In genomic region chr3:93969997-93970396, GRCh38 we compare ENCODE assay signal across 21 cellular contexts. TPM values are rescaled to one million over a fixed set of nuclear protein-coding genes. Genes with fewer than 3 reads are reported as not detected.
DNase-seq lines count a peak whose midpoint lies in the region; ATAC-seq lines count a peak whose summit lies in the region.
"Had no signal": no experiment of that assay in that cellular context is flagged by ENCODE, and none has a peak within 500 bp of the region (broad histone marks: within the 10 kb centered on the region; RNA-seq: fewer than 3 reads in every experiment).

No MANE protein-coding gene starts in this region.

- no peak overlapping the region for H3K4me3 Mint-ChIP-seq in immature natural killer cell
- H3K4me3 Mint-ChIP-seq: CD4-positive, alpha-beta T cell had no signal

- no peaks in the 10 kb centered on the region for H3K79me2 ChIP-seq in Karpas-422 (ENCODE audit: low read length)

- H3K4me2 ChIP-seq in Karpas-422 (ENCODE audit: low read depth, low read length, poor library complexity, severe bottlenecking), result no peak overlapping the region
- H3K4me2 ChIP-seq: BLaER1 had no signal

- no peaks in the 10 kb centered on the region for H4K20me1 ChIP-seq in Karpas-422 (ENCODE audit: insufficient read depth, low read depth, low read length)
- H4K20me1 ChIP-seq: BLaER1 had no signal

- in situ Hi-C loops in SK-MEL-5 (cut with HindIII; ENCODE audit: low pct_unique_long_range_greater_than_20kb, low sequenced_read_pairs), result no loop called here

- H2AFZ ChIP-seq in Karpas-422 (ENCODE audit: low read length), result no peak overlapping the region

- H3K9me3 Mint-ChIP-seq in immature natural killer cell, result no peaks in the 10 kb centered on the region
- H3K9me3 Mint-ChIP-seq: CD4-positive, alpha-beta T cell had no signal

- no peak for ATAC-seq in HG03469 (IDR thresholded peaks at IDR 0.05; ENCODE audit: unreplicated experiment)
- ATAC-seq: Right ventricle myocardium inferior had no signal

- no peaks in the 10 kb centered on the region for H3K36me3 ChIP-seq in adipocyte (ENCODE audit: control insufficient read depth, insufficient read depth, low read length, severe bottlenecking)
- H3K36me3 ChIP-seq in mesodermal cell (ENCODE audit: control insufficient read depth, insufficient read depth, low read length), result no peaks in the 10 kb centered on the region
- no peaks in the 10 kb centered on the region for H3K36me3 ChIP-seq in Karpas-422 (ENCODE audit: insufficient read depth, low read length)
- H3K36me3 ChIP-seq: BLaER1 had no signal

- H3K4me1 Mint-ChIP-seq in immature natural killer cell, result peaks cover 9 to 10% of the 10 kb centered on the region in 2 donors

- H3K4me3 ChIP-seq in adipocyte (ENCODE audit: low read length) (peak overlapping the region; percentile 6), mesodermal cell (ENCODE audit: extremely low read depth, insufficient read depth, low read length, poor library complexity, severe bottlenecking) (no peak overlapping the region), Karpas-422 (ENCODE audit: low read length) (no peak overlapping the region)
- H3K4me3 ChIP-seq: BLaER1 had no signal

- no peaks in the 10 kb centered on the region for H3K9me2 ChIP-seq in Karpas-422 (replicated peaks; ENCODE audit: insufficient read depth, low read length)

- peaks cover 37% of the 10 kb centered on the region for H3K4me1 ChIP-seq in adipocyte (ENCODE audit: control insufficient read depth, insufficient read depth, low read length)
- H3K4me1 ChIP-seq in mesodermal cell (ENCODE audit: control insufficient read depth, insufficient read depth, low read length, poor library complexity, severe bottlenecking), result peaks cover 8% of the 10 kb centered on the region
- H3K4me1 ChIP-seq in Karpas-422 (ENCODE audit: low read length), result peaks cover 12% of the 10 kb centered on the region
- H3K4me1 ChIP-seq: BLaER1 had no signal

- H3K27me3 ChIP-seq in adipocyte (replicated peaks; ENCODE audit: control insufficient read depth, insufficient read depth, low read length) (no peaks in the 10 kb centered on the region), Karpas-422 (ENCODE audit: low read length) (no peaks in the 10 kb centered on the region)

- H3K27ac Mint-ChIP-seq in immature natural killer cell, result no peak overlapping the region
- H3K27ac Mint-ChIP-seq: CD4-positive, alpha-beta T cell had no signal

- H3K9me3 ChIP-seq in adipocyte (ENCODE audit: control insufficient read depth, low read length) (no peaks in the 10 kb centered on the region), mesodermal cell (ENCODE audit: control insufficient read depth, low read length) (no peaks in the 10 kb centered on the region), Karpas-422 (ENCODE audit: low read length) (no peaks in the 10 kb centered on the region)
- H3K9me3 ChIP-seq: BLaER1 had no signal

- H3K27ac ChIP-seq in mesodermal cell (ENCODE audit: low read depth, low read length, severe bottlenecking) (peak overlapping the region; percentile 93), Karpas-422 (ENCODE audit: low read length) (no peak overlapping the region)
- H3K27ac ChIP-seq: BLaER1 had no signal

- peak; percentile 10 for DNase-seq in HCEC 1CT
- peak; percentile 12 for DNase-seq in SK-MEL-5 (ENCODE audit: low read depth, low spot score)
- no peak for DNase-seq in adipocyte (ENCODE audit: low read depth)
- no peak for DNase-seq in immature natural killer cell
- no peak for DNase-seq in NCI-H1694 (lab: John Stamatoyannopoulos, UW)
- DNase-seq in Karpas-422, result no peak
- DNase-seq: CD4-positive, alpha-beta T cell; COR-L47; MM.1S; NCI-H1092 treated with DMSO at 0.1 percent for 48 hours; NCI-H146; NCI-H2029 treated with DMSO at 0.1 percent for 48 hours; NCI-H524 treated with DMSO at 0.1 percent for 48 hours; NCI-H82 had no signal

- H3K9ac ChIP-seq in adipocyte (ENCODE audit: low read length), result no peak overlapping the region
- no peak overlapping the region for H3K9ac ChIP-seq in Karpas-422 (ENCODE audit: low read length)
- H3K9ac ChIP-seq: BLaER1 had no signal

- H3K27me3 Mint-ChIP-seq in immature natural killer cell (ENCODE audit: low read depth in 3 of 3), result peaks cover 6 to 13% (median 13%) of the 10 kb centered on the region in 3 donors

- H3K36me3 Mint-ChIP-seq in immature natural killer cell, result no peaks in the 10 kb centered on the region

- 100% methylated on average over 1 of the region's 1 CpG; no CpG with 5 or more reads in 1 of the 2 experiments for WGBS in mesodermal cell (ENCODE audit: insufficient coverage in 2 of 2), 2 experiments

RNA-seq across cellular contexts. Expression of gene PROS1, which starts 3.7 kb away (rescaled TPM):
- total RNA-seq in SK-MEL-5 (2014; rRNA removed; shearing (Covaris generic)), result 242 and 248 TPM in 2 replicates
- 169 and 233 TPM in 2 replicates for polyA plus RNA-seq in SK-MEL-5 (2015; cell fraction: cytosol; rRNA removed)
- polyA plus RNA-seq in SK-MEL-5 (2015; cell fraction: nucleus; rRNA removed), result 53.9 and 60.5 TPM in 2 replicates
- polyA plus RNA-seq in mesodermal cell (2013, experiment 1 of 2), result 55.4 TPM
- 49.2 TPM for polyA plus RNA-seq in mesodermal cell (2013, experiment 2 of 2)
- under 1 TPM in 1 of 3 donors, not detected in 2; 0.93 TPM for polyA plus RNA-seq in immature natural killer cell
- total RNA-seq in Karpas-422 (2014; rRNA removed; shearing (Covaris generic); ENCODE audit: low replicate concordance), result 1.3 and 2.0 TPM in 2 replicates
- total RNA-seq: CD4-positive, alpha-beta T cell had no signal

RNA-seq across cellular contexts. Expression of gene ARL13B, which starts 10.0 kb away (rescaled TPM):
- 10.8 and 11.8 TPM in 2 replicates for total RNA-seq in SK-MEL-5 (2014; rRNA removed; shearing (Covaris generic))
- polyA plus RNA-seq in SK-MEL-5 (2015; cell fraction: cytosol; rRNA removed), result 7.1 and 11.0 TPM in 2 replicates
- 12.0 and 13.9 TPM in 2 replicates for polyA plus RNA-seq in SK-MEL-5 (2015; cell fraction: nucleus; rRNA removed)
- polyA plus RNA-seq in mesodermal cell (2013, experiment 1 of 2), result 14.8 TPM
- 12.4 TPM for polyA plus RNA-seq in mesodermal cell (2013, experiment 2 of 2)
- polyA plus RNA-seq in immature natural killer cell, result 1 to 10 TPM; 4.3 to 6.5 (median 4.5) TPM
- total RNA-seq in Karpas-422 (2014; rRNA removed; shearing (Covaris generic); ENCODE audit: low replicate concordance), result 16.5 and 17.7 TPM in 2 replicates

RNA-seq across cellular contexts. Expression of gene STX19, which starts 58.4 kb away (rescaled TPM):
- total RNA-seq in SK-MEL-5 (2014; rRNA removed; shearing (Covaris generic)), result not detected in 2 replicates
- polyA plus RNA-seq in SK-MEL-5 (2015; cell fraction: cytosol; rRNA removed), result not detected in 2 replicates
- not detected in 2 replicates for polyA plus RNA-seq in SK-MEL-5 (2015; cell fraction: nucleus; rRNA removed)
- polyA plus RNA-seq in mesodermal cell (2013, experiment 1 of 2), result not detected
- not detected for polyA plus RNA-seq in mesodermal cell (2013, experiment 2 of 2)
- under 1 TPM in 1 of 3 donors, not detected in 2; 0.49 TPM for polyA plus RNA-seq in immature natural killer cell
- not detected in 2 replicates for total RNA-seq in Karpas-422 (2014; rRNA removed; shearing (Covaris generic); ENCODE audit: low replicate concordance)
- total RNA-seq: CD4-positive, alpha-beta T cell; Daoy; H1; LHCN-M2; Right ventricle myocardium inferior had no signal
- polyA plus RNA-seq: H1 had no signal

Comparison
In these comparisons a context has a peak if more than half of its experiments do, and no peak if none do; other contexts are left out.
1. DNase-seq: peak in HCEC 1CT (single experiment) and SK-MEL-5 (single experiment); none in adipocyte (single experiment), immature natural killer cell (0 of 3), NCI-H1694 (single experiment) and Karpas-422 (single experiment).
2. RNA of gene PROS1, which starts 3.7 kb away (total RNA-seq): 242 to 248 TPM in SK-MEL-5; 1.3 to 2.0 TPM in Karpas-422; every median in the first group is over 10 times any median in the second.